In genomic region chr2:47078541-47079482, GRCh38 we compare ENCODE assay signal across 1 cellular context.
TF ChIP-seq lines count a peak whose summit lies in the region.

No MANE protein-coding gene starts in this region.

TF ChIP-seq in K562, 482 proteins besides CTCF, POLR2A, EP300 and RAD21 (continued from another document and continues in another):
- TF ChIP-seq E2F8 (IDR thresholded peaks at IDR 0.05; ENCODE audit: low read depth, partially characterized antibody) (no peak), CBX8 (IDR thresholded peaks at IDR 0.05; ENCODE audit: borderline replicate concordance, extremely low read depth, low read depth, low read length, poor library complexity, severe bottlenecking) (no peak), SMAD3 (CRISPR knock-in tag; conservative IDR thresholded peaks at IDR 0.05) (no peak), ZNF174 (CRISPR knock-in tag; IDR thresholded peaks at IDR 0.05) (no peak), MEF2D (tag; conservative IDR thresholded peaks at IDR 0.05; ENCODE audit: low read depth) (no peak), SIRT6 (IDR thresholded peaks at IDR 0.05; ENCODE audit: low read depth, low read length) (no peak), ZNF561 (CRISPR knock-in tag; conservative IDR thresholded peaks at IDR 0.05) (no peak), U2AF1 (optimal IDR thresholded peaks at IDR 0.05; ENCODE audit: low read depth, low read length) (no peak), NRF1 (conservative IDR thresholded peaks at IDR 0.05 in 1 of 2, IDR thresholded peaks at IDR 0.05 in 1 of 2) (no peak), NFXL1 (CRISPR knock-in tag; IDR thresholded peaks at IDR 0.05) (no peak), SIN3B (IDR thresholded peaks at IDR 0.05; ENCODE audit: low read depth) (no peak), COPS2 (conservative IDR thresholded peaks at IDR 0.05) (no peak), TEAD2 (tag; IDR thresholded peaks at IDR 0.05) (no peak), ZBTB12 (CRISPR knock-in tag; IDR thresholded peaks at IDR 0.05) (no peak), GABPB1 (CRISPR knock-in tag; IDR thresholded peaks at IDR 0.05) (no peak), SREBF1 (IDR thresholded peaks at IDR 0.05; ENCODE audit: borderline replicate concordance, low read depth, low read length) (no peak), POLR2AphosphoS5 (IDR thresholded peaks at IDR 0.05; ENCODE audit: control insufficient read depth, insufficient read depth, low read depth, low read length) (peak; percentile 82), KDM2B (CRISPR knock-in tag; IDR thresholded peaks at IDR 0.05) (no peak), CTCFL (IDR thresholded peaks at IDR 0.05; ENCODE audit: borderline replicate concordance, insufficient read depth, low read depth, low read length, poor library complexity, severe bottlenecking) (no peak), GTF2A2 (tag; IDR thresholded peaks at IDR 0.05) (no peak), MAFK (IDR thresholded peaks at IDR 0.05; ENCODE audit: low read length) (no peak), ZNF766 (CRISPR knock-in tag; conservative IDR thresholded peaks at IDR 0.05) (no peak), MBD1 (CRISPR knock-in tag; IDR thresholded peaks at IDR 0.05) (no peak), ZNF197 (CRISPR knock-in tag; IDR thresholded peaks at IDR 0.05; ENCODE audit: low read depth) (no peak), MTA3 (IDR thresholded peaks at IDR 0.05; ENCODE audit: borderline replicate concordance) (no peak), RBM14 (IDR thresholded peaks at IDR 0.05; ENCODE audit: borderline replicate concordance, insufficient read depth, low read depth, low read length) (no peak), NR2F6 (CRISPR knock-in tag; IDR thresholded peaks at IDR 0.05) (no peak), CEBPG (CRISPR knock-in tag; IDR thresholded peaks at IDR 0.05) (no peak), CEBPG (tag; conservative IDR thresholded peaks at IDR 0.05 in 1 of 2, IDR thresholded peaks at IDR 0.05 in 1 of 2) (peak in 1 of 2 experiments; percentile 44; a peak in 1 of 4 replicates), THRAP3 (IDR thresholded peaks at IDR 0.05; ENCODE audit: borderline replicate concordance) (no peak), KLF1 (tag; IDR thresholded peaks at IDR 0.05) (no peak), SMARCA4 (IDR thresholded peaks at IDR 0.05) (peak; percentile 91), POU5F1 (IDR thresholded peaks at IDR 0.05; ENCODE audit: borderline replicate concordance, low read depth, low read length, partially characterized antibody) (no peak), TSC22D4 (tag; IDR thresholded peaks at IDR 0.05) (no peak), MIER1 (IDR thresholded peaks at IDR 0.05; ENCODE audit: low read depth) (no peak)
- TF ChIP-seq, protein P1, sequence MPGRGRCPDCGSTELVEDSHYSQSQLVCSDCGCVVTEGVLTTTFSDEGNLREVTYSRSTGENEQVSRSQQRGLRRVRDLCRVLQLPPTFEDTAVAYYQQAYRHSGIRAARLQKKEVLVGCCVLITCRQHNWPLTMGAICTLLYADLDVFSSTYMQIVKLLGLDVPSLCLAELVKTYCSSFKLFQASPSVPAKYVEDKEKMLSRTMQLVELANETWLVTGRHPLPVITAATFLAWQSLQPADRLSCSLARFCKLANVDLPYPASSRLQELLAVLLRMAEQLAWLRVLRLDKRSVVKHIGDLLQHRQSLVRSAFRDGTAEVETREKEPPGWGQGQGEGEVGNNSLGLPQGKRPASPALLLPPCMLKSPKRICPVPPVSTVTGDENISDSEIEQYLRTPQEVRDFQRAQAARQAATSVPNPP (IDR thresholded peaks at IDR 0.05; ENCODE audit: borderline replicate concordance, insufficient read depth, insufficient read length): no peak
- TF ChIP-seq, protein P2, sequence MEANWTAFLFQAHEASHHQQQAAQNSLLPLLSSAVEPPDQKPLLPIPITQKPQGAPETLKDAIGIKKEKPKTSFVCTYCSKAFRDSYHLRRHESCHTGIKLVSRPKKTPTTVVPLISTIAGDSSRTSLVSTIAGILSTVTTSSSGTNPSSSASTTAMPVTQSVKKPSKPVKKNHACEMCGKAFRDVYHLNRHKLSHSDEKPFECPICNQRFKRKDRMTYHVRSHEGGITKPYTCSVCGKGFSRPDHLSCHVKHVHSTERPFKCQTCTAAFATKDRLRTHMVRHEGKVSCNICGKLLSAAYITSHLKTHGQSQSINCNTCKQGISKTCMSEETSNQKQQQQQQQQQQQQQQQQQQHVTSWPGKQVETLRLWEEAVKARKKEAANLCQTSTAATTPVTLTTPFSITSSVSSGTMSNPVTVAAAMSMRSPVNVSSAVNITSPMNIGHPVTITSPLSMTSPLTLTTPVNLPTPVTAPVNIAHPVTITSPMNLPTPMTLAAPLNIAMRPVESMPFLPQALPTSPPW (CRISPR knock-in tag; IDR thresholded peaks at IDR 0.05): peak; percentile 63
- TF ChIP-seq, protein P3, sequence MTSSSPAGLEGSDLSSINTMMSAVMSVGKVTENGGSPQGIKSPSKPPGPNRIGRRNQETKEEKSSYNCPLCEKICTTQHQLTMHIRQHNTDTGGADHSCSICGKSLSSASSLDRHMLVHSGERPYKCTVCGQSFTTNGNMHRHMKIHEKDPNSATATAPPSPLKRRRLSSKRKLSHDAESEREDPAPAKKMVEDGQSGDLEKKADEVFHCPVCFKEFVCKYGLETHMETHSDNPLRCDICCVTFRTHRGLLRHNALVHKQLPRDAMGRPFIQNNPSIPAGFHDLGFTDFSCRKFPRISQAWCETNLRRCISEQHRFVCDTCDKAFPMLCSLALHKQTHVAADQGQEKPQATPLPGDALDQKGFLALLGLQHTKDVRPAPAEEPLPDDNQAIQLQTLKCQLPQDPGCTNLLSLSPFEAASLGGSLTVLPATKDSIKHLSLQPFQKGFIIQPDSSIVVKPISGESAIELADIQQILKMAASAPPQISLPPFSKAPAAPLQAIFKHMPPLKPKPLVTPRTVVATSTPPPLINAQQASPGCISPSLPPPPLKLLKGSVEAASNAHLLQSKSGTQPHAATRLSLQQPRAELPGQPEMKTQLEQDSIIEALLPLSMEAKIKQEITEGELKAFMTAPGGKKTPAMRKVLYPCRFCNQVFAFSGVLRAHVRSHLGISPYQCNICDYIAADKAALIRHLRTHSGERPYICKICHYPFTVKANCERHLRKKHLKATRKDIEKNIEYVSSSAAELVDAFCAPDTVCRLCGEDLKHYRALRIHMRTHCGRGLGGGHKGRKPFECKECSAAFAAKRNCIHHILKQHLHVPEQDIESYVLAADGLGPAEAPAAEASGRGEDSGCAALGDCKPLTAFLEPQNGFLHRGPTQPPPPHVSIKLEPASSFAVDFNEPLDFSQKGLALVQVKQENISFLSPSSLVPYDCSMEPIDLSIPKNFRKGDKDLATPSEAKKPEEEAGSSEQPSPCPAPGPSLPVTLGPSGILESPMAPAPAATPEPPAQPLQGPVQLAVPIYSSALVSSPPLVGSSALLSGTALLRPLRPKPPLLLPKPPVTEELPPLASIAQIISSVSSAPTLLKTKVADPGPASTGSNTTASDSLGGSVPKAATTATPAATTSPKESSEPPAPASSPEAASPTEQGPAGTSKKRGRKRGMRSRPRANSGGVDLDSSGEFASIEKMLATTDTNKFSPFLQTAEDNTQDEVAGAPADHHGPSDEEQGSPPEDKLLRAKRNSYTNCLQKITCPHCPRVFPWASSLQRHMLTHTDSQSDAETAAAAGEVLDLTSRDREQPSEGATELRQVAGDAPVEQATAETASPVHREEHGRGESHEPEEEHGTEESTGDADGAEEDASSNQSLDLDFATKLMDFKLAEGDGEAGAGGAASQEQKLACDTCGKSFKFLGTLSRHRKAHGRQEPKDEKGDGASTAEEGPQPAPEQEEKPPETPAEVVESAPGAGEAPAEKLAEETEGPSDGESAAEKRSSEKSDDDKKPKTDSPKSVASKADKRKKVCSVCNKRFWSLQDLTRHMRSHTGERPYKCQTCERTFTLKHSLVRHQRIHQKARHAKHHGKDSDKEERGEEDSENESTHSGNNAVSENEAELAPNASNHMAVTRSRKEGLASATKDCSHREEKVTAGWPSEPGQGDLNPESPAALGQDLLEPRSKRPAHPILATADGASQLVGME (CRISPR knock-in tag; IDR thresholded peaks at IDR 0.05): no peak
- TF ChIP-seq, protein P4, sequence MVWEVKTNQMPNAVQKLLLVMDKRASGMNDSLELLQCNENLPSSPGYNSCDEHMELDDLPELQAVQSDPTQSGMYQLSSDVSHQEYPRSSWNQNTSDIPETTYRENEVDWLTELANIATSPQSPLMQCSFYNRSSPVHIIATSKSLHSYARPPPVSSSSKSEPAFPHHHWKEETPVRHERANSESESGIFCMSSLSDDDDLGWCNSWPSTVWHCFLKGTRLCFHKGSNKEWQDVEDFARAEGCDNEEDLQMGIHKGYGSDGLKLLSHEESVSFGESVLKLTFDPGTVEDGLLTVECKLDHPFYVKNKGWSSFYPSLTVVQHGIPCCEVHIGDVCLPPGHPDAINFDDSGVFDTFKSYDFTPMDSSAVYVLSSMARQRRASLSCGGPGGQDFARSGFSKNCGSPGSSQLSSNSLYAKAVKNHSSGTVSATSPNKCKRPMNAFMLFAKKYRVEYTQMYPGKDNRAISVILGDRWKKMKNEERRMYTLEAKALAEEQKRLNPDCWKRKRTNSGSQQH (CRISPR knock-in tag; IDR thresholded peaks at IDR 0.05): no peak
